ENCODE assay signal across 10 cellular contexts in genomic region chr12:89927226-89927698, GRCh38.
DNase-seq lines count a peak whose midpoint lies in the region; ATAC-seq and TF ChIP-seq lines count a peak whose summit lies in the region.
"Had no signal": no experiment of that assay in that cellular context is flagged by ENCODE, and none has a peak within 500 bp of the region (broad histone marks: within the 10 kb centered on the region; RNA-seq: fewer than 3 reads in every experiment).

No MANE protein-coding gene starts in this region.

- no peaks in the 10 kb centered on the region for H3K36me3 ChIP-seq in left lung
- H3K36me3 ChIP-seq: pancreas had no signal

- DNase-seq in HL-60 (ENCODE audit: low read depth in 1 of 2, low spot score in 1 of 2): peak; percentile 14 to 29
- no peak for DNase-seq in left lung
- no peak for DNase-seq in NCI-H1417 treated with DMSO at 0.1 percent for 48 hours (lab: John Stamatoyannopoulos, UW)
- no peak for DNase-seq in NCI-H82 (lab: John Stamatoyannopoulos, UW)
- no peak for DNase-seq in epidermal melanocyte (ENCODE audit: insufficient read length, low spot score)
- no peak for DNase-seq in SHP77 (lab: John Stamatoyannopoulos, UW)
- DNase-seq: activated CD4-positive, alpha-beta T cell treated with anti-CD3 and anti-CD28 coated beads for 36 hours; pancreas had no signal

- intact Hi-C loops in left lung (cut with DNase I): no loop called here

- H3K4me3 ChIP-seq in HL-60 (replicated peaks; ENCODE audit: insufficient read depth, low read length) (no peak overlapping the region), left lung (no peak overlapping the region)
- H3K4me3 ChIP-seq: pancreas had no signal

- H3K9me3 ChIP-seq in left lung: no peaks in the 10 kb centered on the region
- H3K9me3 ChIP-seq: pancreas had no signal

- H3K27ac ChIP-seq in HL-60 (replicated peaks): no peak overlapping the region
- H3K27ac ChIP-seq in left lung: no peak overlapping the region
- H3K27ac ChIP-seq: pancreas had no signal

- no peaks in the 10 kb centered on the region for H3K27me3 ChIP-seq in HL-60 (ENCODE audit: insufficient read depth, poor library complexity, severe bottlenecking)
- H3K27me3 ChIP-seq in left lung: no peaks in the 10 kb centered on the region
- H3K27me3 ChIP-seq: pancreas had no signal

- no peaks in the 10 kb centered on the region for H3K4me1 ChIP-seq in left lung
- H3K4me1 ChIP-seq: pancreas had no signal

- TF ChIP-seq CTCF in HL-60 (IDR thresholded peaks at IDR 0.05; ENCODE audit: insufficient read depth, low read length): no peak
- no peak for TF ChIP-seq CTCF in left lung (IDR thresholded peaks at IDR 0.05)

- ATAC-seq in GM18520 (IDR thresholded peaks at IDR 0.05; ENCODE audit: unreplicated experiment): peak; percentile 95
- ATAC-seq in GM21737 (IDR thresholded peaks at IDR 0.05; ENCODE audit: unreplicated experiment): peak; percentile 99
- ATAC-seq in left lung: peak; percentile 59
- ATAC-seq: activated CD4-positive, alpha-beta T cell treated with anti-CD3 and anti-CD28 coated beads for 36 hours had no signal

Comparison
In these comparisons a context has a peak if more than half of its experiments do, and no peak if none do; other contexts are left out.
1. DNase-seq: peak in HL-60 (2 of 2); none in left lung (0 of 2), NCI-H1417 treated with DMSO at 0.1 percent for 48 hours (single experiment), NCI-H82 (single experiment), epidermal melanocyte (single experiment) and SHP77 (0 of 2).
2. Peak in every context shown above with its lines, with median percentiles within 50 percentile points of each other: ATAC-seq.